10 cellular contexts compared by ENCODE assay signal in the genomic region with DNA sequence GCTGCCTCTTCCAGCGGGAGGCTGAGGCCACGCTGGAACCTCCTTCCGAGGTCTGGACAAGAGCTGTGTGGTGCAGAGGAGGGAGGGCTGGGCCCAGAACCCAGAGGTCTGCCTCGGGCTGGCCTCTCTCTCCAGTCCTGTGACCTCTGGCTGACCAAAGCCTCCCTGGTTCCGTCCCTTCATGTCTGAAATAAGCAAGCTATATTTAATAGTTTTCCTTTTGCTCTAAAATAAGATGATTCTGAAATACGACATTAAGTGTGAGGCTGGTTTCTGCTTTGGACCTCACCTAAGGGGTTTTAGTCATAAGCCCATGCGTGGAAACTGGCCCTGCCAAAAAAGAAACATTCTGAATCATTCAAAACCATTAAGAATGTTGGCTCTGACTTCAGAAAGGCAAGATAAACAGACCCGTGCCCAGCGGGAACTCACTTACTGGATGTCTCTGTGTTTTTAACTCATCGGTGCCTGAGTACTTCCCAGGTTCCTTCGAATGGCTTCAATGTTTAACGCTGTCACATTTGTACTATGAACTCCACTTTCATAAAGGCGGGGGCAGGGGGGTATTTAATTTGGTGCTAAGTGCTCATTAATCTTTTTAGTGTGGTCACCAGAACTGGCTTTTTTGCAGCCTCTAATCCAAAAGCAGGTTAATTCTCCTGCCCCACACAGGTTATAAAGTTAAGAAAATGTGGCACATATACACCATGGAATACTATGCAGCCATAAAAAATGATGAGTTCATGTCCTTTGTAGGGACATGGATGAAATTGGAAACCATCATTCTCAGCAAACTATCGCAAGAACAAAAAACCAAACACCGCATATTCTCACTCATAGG.
DNase-seq lines count a peak whose midpoint lies in the region; FAIRE-seq and TF ChIP-seq lines count a peak whose summit lies in the region.
"Had no signal": no experiment of that assay in that cellular context is flagged by ENCODE, and none has a peak within 500 bp of the region (broad histone marks: within the 10 kb centered on the region; RNA-seq: fewer than 3 reads in every experiment).

No MANE protein-coding gene starts in this region.

- H4K20me1 ChIP-seq in astrocyte (ENCODE audit: insufficient read depth, low read length) (peaks cover 70% of the 10 kb centered on the region), hepatocyte (ENCODE audit: insufficient read depth, poor library complexity, severe bottlenecking) (no peaks in the 10 kb centered on the region), MM.1S (ENCODE audit: insufficient read depth, low read length) (no peaks in the 10 kb centered on the region)

- H3K4me1 ChIP-seq in astrocyte (ENCODE audit: insufficient read depth, low read length) (peaks cover 84% of the 10 kb centered on the region), hepatocyte (ENCODE audit: insufficient read depth) (peaks cover 15% of the 10 kb centered on the region), suprapubic skin (peaks cover 76% of the 10 kb centered on the region), MM.1S (ENCODE audit: low read length) (no peaks in the 10 kb centered on the region)

- H3K36me3 ChIP-seq in astrocyte (ENCODE audit: insufficient read depth, low read length), result peaks cover 56% of the 10 kb centered on the region
- no peaks in the 10 kb centered on the region for H3K36me3 ChIP-seq in hepatocyte (replicated peaks; ENCODE audit: insufficient read depth, low read depth)
- peaks cover 18% of the 10 kb centered on the region for H3K36me3 ChIP-seq in suprapubic skin
- no peaks in the 10 kb centered on the region for H3K36me3 ChIP-seq in MM.1S (replicated peaks; ENCODE audit: insufficient read depth, low read length)

- H3K4me1 Mint-ChIP-seq in astrocyte (ENCODE audit: low read depth, unreplicated experiment), result peaks cover 83% of the 10 kb centered on the region

- H2AFZ ChIP-seq in astrocyte (ENCODE audit: low read depth, low read length) (no peak overlapping the region), hepatocyte (no peak overlapping the region), MM.1S (ENCODE audit: low read length) (no peak overlapping the region)

- H3K9ac ChIP-seq in astrocyte (ENCODE audit: low read length) (peak overlapping the region; percentile 77), MM.1S (ENCODE audit: low read length) (no peak overlapping the region)

- peak overlapping the region; percentile 23 for H3K4me3 ChIP-seq in astrocyte (ENCODE audit: insufficient read depth, low read depth, low read length)
- H3K4me3 ChIP-seq in hepatocyte, result no peak overlapping the region
- H3K4me3 ChIP-seq in suprapubic skin, result peak overlapping the region; percentile 5
- no peak overlapping the region for H3K4me3 ChIP-seq in MM.1S (ENCODE audit: low read length)

- peak overlapping the region; percentile 75 for H3K4me2 ChIP-seq in astrocyte (ENCODE audit: low read length)
- peak overlapping the region; percentile 12 for H3K4me2 ChIP-seq in hepatocyte
- H3K4me2 ChIP-seq in MM.1S (ENCODE audit: low read depth, low read length), result no peak overlapping the region

- peak overlapping the region; percentile 59 for H3K27ac Mint-ChIP-seq in astrocyte (ENCODE audit: unreplicated experiment)

- TF ChIP-seq EP300 in suprapubic skin (IDR thresholded peaks at IDR 0.05), result no peak

- H3K79me2 ChIP-seq in astrocyte (ENCODE audit: insufficient read depth, low read length) (peaks cover 95% of the 10 kb centered on the region), hepatocyte (peaks cover 7% of the 10 kb centered on the region), MM.1S (ENCODE audit: low read length) (peaks cover 67% of the 10 kb centered on the region)

- H3K27me3 ChIP-seq in astrocyte (ENCODE audit: insufficient read depth, low read length) (no peaks in the 10 kb centered on the region), hepatocyte (no peaks in the 10 kb centered on the region), suprapubic skin (no peaks in the 10 kb centered on the region), MM.1S (replicated peaks; ENCODE audit: insufficient read depth, low read length) (no peaks in the 10 kb centered on the region)

- peaks cover 26% of the 10 kb centered on the region for H3K36me3 Mint-ChIP-seq in astrocyte (ENCODE audit: low read depth, unreplicated experiment)

- H3K9me3 ChIP-seq in astrocyte (ENCODE audit: insufficient read depth, low read depth, low read length) (no peaks in the 10 kb centered on the region), hepatocyte (ENCODE audit: low read depth) (no peaks in the 10 kb centered on the region), suprapubic skin (no peaks in the 10 kb centered on the region), MM.1S (replicated peaks; ENCODE audit: insufficient read depth, low read length) (no peaks in the 10 kb centered on the region)

- H3K9me2 ChIP-seq in hepatocyte (replicated peaks; ENCODE audit: insufficient read depth) (no peaks in the 10 kb centered on the region), MM.1S (replicated peaks; ENCODE audit: insufficient read depth, low read length) (no peaks in the 10 kb centered on the region)

- H3K27me3 Mint-ChIP-seq in astrocyte (ENCODE audit: low read depth, unreplicated experiment), result no peaks in the 10 kb centered on the region

- FAIRE-seq in astrocyte (lab: Jason Lieb, UNC) (peak; percentile 23), urothelium cell line (lab: Jason Lieb, UNC) (no peak)

- H3K27ac ChIP-seq in astrocyte (ENCODE audit: low read depth, low read length), result peak overlapping the region; percentile 96
- H3K27ac ChIP-seq in hepatocyte, result peak overlapping the region; percentile 82
- H3K27ac ChIP-seq in suprapubic skin, result peak overlapping the region; percentile 95
- H3K27ac ChIP-seq in MM.1S (ENCODE audit: low read length), result no peak overlapping the region

- 52% methylated on average over 13 of the region's 15 CpGs for WGBS in hepatocyte (ENCODE audit: low lambda C conversion rate, missing lambda C conversion rate)
- WGBS in suprapubic skin, result 32% methylated on average over 15 of the region's 15 CpGs

- TF ChIP-seq POLR2A in suprapubic skin (IDR thresholded peaks at IDR 0.05), result no peak

- DNase-seq in LHCN-M2 (ENCODE audit: low read depth) (peak; percentile 96), astrocyte (ENCODE audit: low read depth) (peak; percentile 97), hepatocyte (ENCODE audit: low spot score) (no peak), suprapubic skin (ENCODE audit: low spot score in 2 of 2) (no peak), HK-2 (ENCODE audit: unreplicated experiment) (no peak), urothelium cell line (ENCODE audit: low spot score) (no peak), MM.1S (no peak), SKM-1 treated with dmso at 0.1 percent for 144 hours (lab: John Stamatoyannopoulos, UW; ENCODE audit: unreplicated experiment) (no peak)
- DNase-seq: activated naive CD4-positive, alpha-beta T cell treated with anti-CD3 and anti-CD28 coated beads, Interleukin-2, amount 50 U/mL, for 16 hours; NCI-H2081 had no signal

- no peak for TF ChIP-seq CTCF in astrocyte (IDR thresholded peaks at IDR 0.05; ENCODE audit: insufficient read depth, low read depth, low read length)
- no peak for TF ChIP-seq CTCF in hepatocyte (IDR thresholded peaks at IDR 0.05; ENCODE audit: poor library complexity)
- no peak for TF ChIP-seq CTCF in suprapubic skin (IDR thresholded peaks at IDR 0.05)
- no peak for TF ChIP-seq CTCF in MM.1S (IDR thresholded peaks at IDR 0.05; ENCODE audit: low read length)

- H3F3A ChIP-seq in MM.1S (ENCODE audit: insufficient read depth, low read length), result no peaks in the 10 kb centered on the region

- no peaks in the 10 kb centered on the region for H3K9me3 Mint-ChIP-seq in astrocyte (ENCODE audit: unreplicated experiment)

- peak overlapping the region; percentile 21 for H3K4me3 Mint-ChIP-seq in astrocyte (ENCODE audit: unreplicated experiment)

Comparison
In these comparisons a context has a peak if more than half of its experiments do, and no peak if none do; other contexts are left out.
1. DNase-seq: peak in LHCN-M2 (single experiment) and astrocyte (single experiment); none in hepatocyte (single experiment), suprapubic skin (0 of 2), HK-2 (single experiment), urothelium cell line (single experiment), MM.1S (single experiment) and SKM-1 treated with dmso at 0.1 percent for 144 hours (single experiment).
2. H3K4me3 ChIP-seq: peak in astrocyte (single experiment) and suprapubic skin (single experiment); none in hepatocyte (single experiment) and MM.1S (single experiment).